ENCODE assay signal across 19 cellular contexts in the genomic region with DNA sequence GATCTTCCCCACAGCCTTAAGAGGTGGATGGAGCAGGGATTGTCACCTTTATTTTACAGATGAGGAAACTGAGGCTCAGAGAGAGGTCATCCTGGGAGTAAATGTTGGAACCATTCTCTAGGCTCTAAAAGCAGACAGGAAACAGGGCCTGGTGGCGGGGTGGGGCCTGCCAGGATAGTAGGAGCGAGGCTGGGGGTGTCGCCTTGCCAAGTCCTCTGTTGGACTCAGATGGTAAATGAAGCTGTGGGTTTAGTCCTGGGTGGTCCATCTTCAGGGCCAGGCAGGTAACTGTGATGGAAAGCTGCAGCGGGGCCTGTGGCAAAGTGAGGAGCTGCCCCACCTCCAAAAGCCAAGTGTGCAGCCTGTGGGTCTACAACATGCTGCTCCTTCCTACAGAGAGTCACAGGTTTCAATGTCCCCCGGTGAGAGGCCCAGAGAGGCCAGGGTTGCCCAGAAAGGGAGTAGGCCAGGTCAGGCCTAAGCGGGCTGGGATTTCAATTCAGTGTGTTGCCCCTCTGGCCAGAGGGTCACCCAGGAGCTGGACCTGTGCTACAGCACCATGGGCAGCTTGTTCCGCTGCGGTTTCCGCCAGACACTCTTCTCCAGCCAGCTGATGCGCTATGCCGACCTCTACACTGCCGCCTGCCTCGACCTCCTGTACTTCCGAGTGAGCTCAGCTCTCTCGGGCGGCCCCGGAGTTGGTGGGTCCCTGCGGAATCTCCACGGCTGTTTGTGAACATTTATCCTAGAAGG. TPM values are rescaled to one million over a fixed set of nuclear protein-coding genes. Genes with fewer than 3 reads are reported as not detected.
"Had no signal": no experiment of that assay in that cellular context is flagged by ENCODE, and none has a peak within 500 bp of the region (broad histone marks: within the 10 kb centered on the region; RNA-seq: fewer than 3 reads in every experiment).

No MANE protein-coding gene starts in this region.

- H3K9ac ChIP-seq: parathyroid adenoma had no signal

- FAIRE-seq: islet of Langerhans had no signal

- H3K27ac ChIP-seq: heart left ventricle, parathyroid adenoma, tibial artery had no signal

- H3K4me1 Mint-ChIP-seq: nephron progenitor cell had no signal

- H3K79me2 ChIP-seq: parathyroid adenoma had no signal

- H3K9me3 Mint-ChIP-seq: activated CD4-positive, alpha-beta T cell treated with anti-CD3 and anti-CD28 coated beads, Interleukin-2, amount 10 ng/mL, durations not matched to agents 24 days and 14 days; activated naive CD4-positive, alpha-beta T cell treated with anti-CD3 and anti-CD28 coated beads for 36 hours; activated naive CD8-positive, alpha-beta T cell treated with anti-CD3 and anti-CD28 coated beads, Interleukin-2, amount 50 U/mL, for 24 hours; memory B cell; nephron progenitor cell; stimulated activated naive CD8-positive, alpha-beta T cell treated with anti-CD3 and anti-CD28 coated beads, Interleukin-15, Interleukin-2, amounts not matched to agents 100 ng/mL and 50 ng/mL, for 24 hours had no signal

- H3K36me3 ChIP-seq: heart left ventricle, tibial artery had no signal

- DNase-seq: cortex of kidney had no signal

- H3K27me3 Mint-ChIP-seq: memory B cell; stimulated activated naive CD8-positive, alpha-beta T cell treated with anti-CD3 and anti-CD28 coated beads, Interleukin-15, Interleukin-2, amounts not matched to agents 100 ng/mL and 50 ng/mL, for 24 hours had no signal

- H3K4me3 Mint-ChIP-seq: activated CD4-positive, alpha-beta T cell treated with anti-CD3 and anti-CD28 coated beads, Interleukin-2, amount 10 ng/mL, durations not matched to agents 24 days and 14 days; activated naive CD4-positive, alpha-beta T cell treated with anti-CD3 and anti-CD28 coated beads for 36 hours; activated naive CD8-positive, alpha-beta T cell treated with anti-CD3 and anti-CD28 coated beads, Interleukin-2, amount 50 U/mL, for 24 hours; memory B cell; nephron progenitor cell; stimulated activated naive CD8-positive, alpha-beta T cell treated with anti-CD3 and anti-CD28 coated beads, Interleukin-15, Interleukin-2, amounts not matched to agents 100 ng/mL and 50 ng/mL, for 24 hours had no signal

- H3K36me3 Mint-ChIP-seq: memory B cell had no signal

- H3K9me3 ChIP-seq: heart left ventricle, mucosa of descending colon, tibial artery had no signal

- H3K4me3 ChIP-seq: heart left ventricle, mucosa of descending colon, tibial artery had no signal

- H3K27ac Mint-ChIP-seq: activated naive CD4-positive, alpha-beta T cell treated with anti-CD3 and anti-CD28 coated beads for 36 hours; activated naive CD8-positive, alpha-beta T cell treated with anti-CD3 and anti-CD28 coated beads, Interleukin-2, amount 50 U/mL, for 24 hours; memory B cell; nephron progenitor cell; stimulated activated naive CD8-positive, alpha-beta T cell treated with anti-CD3 and anti-CD28 coated beads, Interleukin-15, Interleukin-2, amounts not matched to agents 100 ng/mL and 50 ng/mL, for 24 hours had no signal

RNA-seq across cellular contexts. Expression of a gene that starts 6.6 kb away (rescaled TPM):
- total RNA-seq: activated CD4-positive, alpha-beta T cell treated with anti-CD3 and anti-CD28 coated beads, Interleukin-2, amount 10 ng/mL, durations not matched to agents 24 days and 14 days; activated naive CD4-positive, alpha-beta T cell treated with anti-CD3 and anti-CD28 coated beads for 36 hours; fibroblast of villous mesenchyme; left ventricle myocardium superior; mucosa of descending colon; pulmonary artery endothelial cell; right cardiac atrium; skeletal muscle tissue; T-helper 1 cell treated with Interleukin-12 subunit alpha and Interleukin-12 subunit beta and Interleukin-4 antibody, amounts not matched to agents 30 ng/mL and 1 ng/mL, for 36 hours; urinary bladder had no signal
- polyA plus RNA-seq: heart left ventricle, right cardiac atrium, urinary bladder had no signal

RNA-seq across cellular contexts. Expression of a gene that starts 37.0 kb away (rescaled TPM):
- polyA plus RNA-seq: right cardiac atrium had no signal

RNA-seq across cellular contexts. Expression of a gene that starts 56.8 kb away (rescaled TPM):
- total RNA-seq: left ventricle myocardium superior, mucosa of descending colon, right cardiac atrium, skeletal muscle tissue had no signal
- polyA plus RNA-seq: heart left ventricle, right cardiac atrium had no signal
